In genomic region chr20:62508641-62509051, GRCh38 we compare ENCODE assay signal across 19 cellular contexts. TPM values are rescaled to one million over a fixed set of nuclear protein-coding genes. Genes with fewer than 3 reads are reported as not detected.
A peak's percentile ranks its signal among the peaks of the same experiment; 100 is the strongest.
DNase-seq lines count a peak whose midpoint lies in the region; ATAC-seq and TF ChIP-seq lines count a peak whose summit lies in the region.
"Had no signal": no experiment of that assay in that cellular context is flagged by ENCODE, and none has a peak within 500 bp of the region (broad histone marks: within the 10 kb centered on the region; RNA-seq: fewer than 3 reads in every experiment).

No MANE protein-coding gene starts in this region.

- no peaks in the 10 kb centered on the region for H3K36me3 ChIP-seq in mucosa of descending colon (ENCODE audit: low read depth)
- no peaks in the 10 kb centered on the region for H3K36me3 ChIP-seq in esophagus squamous epithelium
- no peaks in the 10 kb centered on the region for H3K36me3 ChIP-seq in breast epithelium
- H3K36me3 ChIP-seq: gastroesophageal sphincter, neural progenitor cell, right atrium auricular region, SJSA1, upper lobe of left lung had no signal

- H3K4me1 ChIP-seq in mucosa of descending colon (ENCODE audit: low read depth) (no peaks in the 10 kb centered on the region), esophagus squamous epithelium (no peaks in the 10 kb centered on the region), breast epithelium (no peaks in the 10 kb centered on the region)
- H3K4me1 ChIP-seq: neural progenitor cell, upper lobe of left lung had no signal

- peak; percentile 62 for DNase-seq in DMS53 (lab: John Stamatoyannopoulos, UW)
- DNase-seq in DMS53 treated with DMSO at 0.1 percent for 48 hours (lab: John Stamatoyannopoulos, UW; ENCODE audit: unreplicated experiment): no peak
- peak; percentile 43 for DNase-seq in GM19238 (ENCODE audit: insufficient read length, low spot score)
- peak; percentile 44 for DNase-seq in RKO (ENCODE audit: low spot score)
- DNase-seq in mucosa of descending colon: no peak
- no peak for DNase-seq in esophagus squamous epithelium (lab: John Stamatoyannopoulos, UW)
- no peak for DNase-seq in breast epithelium (ENCODE audit: low spot score in 2 of 2)
- no peak for DNase-seq in GM03348 (ENCODE audit: low spot score)
- DNase-seq: GM23248; KG1; NCI-H187 treated with DMSO at 0.1 percent for 48 hours; NCI-H82; stimulated activated CD4-positive, alpha-beta T cell treated with anti-CD3 and anti-CD28 coated beads, Interleukin-2, amount 100 ng/mL, for 48 hours had no signal

- H3K27ac ChIP-seq in esophagus squamous epithelium (no peak overlapping the region), breast epithelium (no peak overlapping the region)
- H3K27ac ChIP-seq: gastroesophageal sphincter, GM23248, neural progenitor cell, right atrium auricular region, SJSA1, upper lobe of left lung had no signal

- intact Hi-C loops in mucosa of descending colon (cut with DNase I, micrococcal nuclease) (no loop called here), esophagus squamous epithelium (cut with DNase I) (no loop called here), breast epithelium (cut with DNase I; ENCODE audit: low total_unique reads) (loop anchor here (10.0 kb wide), 1 partner anchor 106 kb away; no protein-coding TSS in a partner anchor)

- 58 to 61% methylated on average over 4 to 6 of the region's 6 CpGs for WGBS in esophagus squamous epithelium, 2 donors

- peak; percentile 36 for ATAC-seq in mucosa of descending colon
- ATAC-seq: gastroesophageal sphincter had no signal

- TF ChIP-seq POLR2A in esophagus squamous epithelium (IDR thresholded peaks at IDR 0.05) (no peak), breast epithelium (IDR thresholded peaks at IDR 0.05) (no peak)

- TF ChIP-seq CTCF in mucosa of descending colon (IDR thresholded peaks at IDR 0.05) (no peak), esophagus squamous epithelium (IDR thresholded peaks at IDR 0.05) (no peak), breast epithelium (IDR thresholded peaks at IDR 0.05) (no peak)

- H3K27me3 ChIP-seq in esophagus squamous epithelium: peaks cover 0 to 33% (median 0%) of the 10 kb centered on the region in 4 donors
- H3K27me3 ChIP-seq in breast epithelium: peaks cover 0 to 23% of the 10 kb centered on the region in 2 donors
- H3K27me3 ChIP-seq: neural progenitor cell, right atrium auricular region had no signal

- H3K4me3 ChIP-seq in mucosa of descending colon: no peak overlapping the region
- no peak overlapping the region for H3K4me3 ChIP-seq in esophagus squamous epithelium
- H3K4me3 ChIP-seq in breast epithelium: no peak overlapping the region
- H3K4me3 ChIP-seq: gastroesophageal sphincter, GM23248, neural progenitor cell, right atrium auricular region, SJSA1, upper lobe of left lung had no signal

- H3K9me3 ChIP-seq in mucosa of descending colon (no peaks in the 10 kb centered on the region), esophagus squamous epithelium (no peaks in the 10 kb centered on the region), breast epithelium (no peaks in the 10 kb centered on the region)
- H3K9me3 ChIP-seq: gastroesophageal sphincter, right atrium auricular region, SJSA1, upper lobe of left lung had no signal

RNA-seq across cellular contexts. Expression of gene GATA5, which starts 32.9 kb away (rescaled TPM):
- total RNA-seq in mucosa of descending colon: under 1 TPM in 2 of 3 donors, not detected in 1; 0.14 to 0.22 TPM
- total RNA-seq in esophagus squamous epithelium: under 1 TPM in 2 of 4 donors, not detected in 2; 0.19 to 0.85 TPM
- under 1 TPM in 1 of 3 donors, not detected in 2; 0.73 TPM for total RNA-seq in breast epithelium
- total RNA-seq: CD4-positive, CD25-positive, alpha-beta regulatory T cell; GM23248; SJSA1 had no signal

Comparison
In these comparisons a context has a peak if more than half of its experiments do, and no peak if none do; other contexts are left out.
1. DNase-seq: peak in DMS53 (single experiment), GM19238 (single experiment) and RKO (single experiment); none in DMS53 treated with DMSO at 0.1 percent for 48 hours (single experiment), mucosa of descending colon (0 of 3), esophagus squamous epithelium (single experiment), breast epithelium (0 of 2) and GM03348 (single experiment).